Comparison of ENCODE assay signal across 11 cellular contexts in genomic region chr3:141052570-141053069, GRCh38. TPM values are rescaled to one million over a fixed set of nuclear protein-coding genes. Genes with fewer than 3 reads are reported as not detected.
DNase-seq lines count a peak whose midpoint lies in the region; ATAC-seq, FAIRE-seq and TF ChIP-seq lines count a peak whose summit lies in the region.
"Had no signal": no experiment of that assay in that cellular context is flagged by ENCODE, and none has a peak within 500 bp of the region (broad histone marks: within the 10 kb centered on the region; RNA-seq: fewer than 3 reads in every experiment).

No MANE protein-coding gene starts in this region.

- intact Hi-C loops in pancreas (cut with DNase I): loop anchor here in 1 of 3 donors (10.0 kb wide), 1 partner anchor 52 kb away; no protein-coding TSS in a partner anchor

- 0 to 1% methylated on average over 30 to 32 of the region's 32 CpGs for WGBS in pancreas, 2 donors

- H3K9me3 ChIP-seq in pancreas: no peaks in the 10 kb centered on the region

- peak overlapping the region; percentile 98 for H3K27ac Mint-ChIP-seq in glutamatergic neuron (ENCODE audit: unreplicated experiment)

- peak overlapping the region in 3 of 4 donors; percentile 56 to 76 (median 73) for H3K27ac ChIP-seq in pancreas

- H3K9me3 Mint-ChIP-seq in glutamatergic neuron (ENCODE audit: unreplicated experiment): peaks cover 27% of the 10 kb centered on the region

- H3K4me1 Mint-ChIP-seq in glutamatergic neuron (ENCODE audit: low read depth, unreplicated experiment): peaks cover 68% of the 10 kb centered on the region

- peaks cover 0 to 7% (median 0%) of the 10 kb centered on the region in 3 donors for H3K4me1 ChIP-seq in pancreas

- peak overlapping the region; percentile 98 for H3K4me3 Mint-ChIP-seq in glutamatergic neuron (ENCODE audit: unreplicated experiment)

- no peaks in the 10 kb centered on the region for H3K36me3 ChIP-seq in pancreas

- H3K27me3 Mint-ChIP-seq in glutamatergic neuron (ENCODE audit: unreplicated experiment): peaks cover 42% of the 10 kb centered on the region

- no peak for FAIRE-seq in pancreas (lab: Jason Lieb, UNC)

- H3K27me3 ChIP-seq in pancreas: no peaks in the 10 kb centered on the region

- peaks cover 5% of the 10 kb centered on the region for H3K36me3 Mint-ChIP-seq in glutamatergic neuron (ENCODE audit: unreplicated experiment)

- H3K4me3 ChIP-seq in pancreas: peak overlapping the region; percentile 31 to 67 (median 52)

- no peak for TF ChIP-seq CTCF in glutamatergic neuron (IDR thresholded peaks at IDR 0.05; ENCODE audit: partially characterized antibody, unreplicated experiment)
- TF ChIP-seq CTCF in pancreas (IDR thresholded peaks at IDR 0.05): no peak

- DNase-seq in GDM1 (lab: John Stamatoyannopoulos, UW) (peak; percentile 44), NCI-H1694 treated with DMSO at 0.1 percent for 48 hours (lab: John Stamatoyannopoulos, UW) (peak; percentile 47), glutamatergic neuron (peak; percentile 73), pancreas (peak; percentile 63 to 84 (median 76)), NCI-H128 (lab: John Stamatoyannopoulos, UW; ENCODE audit: unreplicated experiment) (no peak), AG08396 (ENCODE audit: low spot score) (no peak), MV-4-11 (lab: John Stamatoyannopoulos, UW) (no peak)
- DNase-seq: effector CD4-positive, alpha-beta T cell; posterior cingulate gyrus had no signal

- ATAC-seq in pancreas: peak; percentile 41 to 66 (median 61)
- no peak for ATAC-seq in HG02852 (IDR thresholded peaks at IDR 0.05; ENCODE audit: unreplicated experiment)
- ATAC-seq: activated CD4-positive, CD25-positive, alpha-beta regulatory T cell treated with anti-CD3 and anti-CD28 coated beads, Interleukin-2, amount 50 U/mL, for 24 hours had no signal

RNA-seq across cellular contexts. Expression of gene SPSB4, which starts 1.5 kb away (rescaled TPM):
- total RNA-seq in glutamatergic neuron (ENCODE audit: unreplicated experiment): 98.4 TPM
- total RNA-seq in pancreas: 10 to 100 TPM in 5 of 6 donors, 1 to 10 TPM in 1; 9.2 to 20.2 (median 12.1) TPM
- polyA plus RNA-seq in pancreas: 1 to 10 TPM; 2.6 to 7.6 TPM

Comparison
In these comparisons a context has a peak if more than half of its experiments do, and no peak if none do; other contexts are left out.
1. DNase-seq: peak in GDM1 (single experiment), NCI-H1694 treated with DMSO at 0.1 percent for 48 hours (single experiment), glutamatergic neuron (single experiment) and pancreas (6 of 6); none in NCI-H128 (single experiment), AG08396 (single experiment) and MV-4-11 (single experiment).